In genomic region chr3:110929811-110930210, GRCh38 we compare ENCODE assay signal across 21 cellular contexts.
"Had no signal": no experiment of that assay in that cellular context is flagged by ENCODE, and none has a peak within 500 bp of the region (broad histone marks: within the 10 kb centered on the region; RNA-seq: fewer than 3 reads in every experiment).

No MANE protein-coding gene starts in this region.

- DNase-seq: activated CD4-positive, alpha-beta T cell treated with anti-CD3 and anti-CD28 coated beads, Interleukin-2, amount 50 U/mL, for 1 hour; activated CD4-positive, CD25-positive, alpha-beta regulatory T cell treated with anti-CD3 and anti-CD28 coated beads, Interleukin-2, amount 50 U/mL, for 72 hours; activated gamma-delta T cell treated with Interleukin-2 at 50 U/mL for 16 hours; activated T-cell treated with anti-CD3 and anti-CD28 coated beads, Interleukin-2, amount 50 U/mL, for 1 hour; foreskin keratinocyte; left ventricle myocardium superior; mammary epithelial cell; midbrain; nucleus accumbens; right lobe of liver; small intestine; stimulated activated CD4-positive, alpha-beta T cell treated with anti-CD3 and anti-CD28 coated beads, Interleukin-15, amount 100 ng/mL, for 24 hours; stimulated activated CD4-positive, alpha-beta T cell treated with anti-CD3 and anti-CD28 coated beads, Interleukin-2, amount 100 ng/mL, for 48 hours; stimulated activated CD8-positive, alpha-beta memory T cell treated with anti-CD3 and anti-CD28 coated beads, Interleukin-4, amount 100 ng/mL, for 48 hours; stimulated activated naive B cell treated with anti-CD40 and anti-IgM and Interleukin-4, amounts not matched to agents 10 μg/mL and 1 μg/mL and 100 μg/mL, for 72 hours; transverse colon; WERI-Rb-1 had no signal

- H3K27ac ChIP-seq: ascending aorta, breast epithelium, foreskin keratinocyte, right lobe of liver, transverse colon, WERI-Rb-1 had no signal

- H3K4me3 ChIP-seq: ascending aorta, breast epithelium, right lobe of liver, transverse colon had no signal

- H3K9me3 Mint-ChIP-seq: activated naive CD4-positive, alpha-beta T cell treated with anti-CD3 and anti-CD28 coated beads, Interleukin-2, amount 50 U/mL, for 24 hours; nephron had no signal

- H3K9me3 ChIP-seq: ascending aorta, breast epithelium, right lobe of liver, transverse colon had no signal

- H3K4me1 ChIP-seq: ascending aorta, breast epithelium, foreskin keratinocyte, right lobe of liver, transverse colon had no signal

- H3K27me3 ChIP-seq: ascending aorta, breast epithelium, foreskin keratinocyte, right lobe of liver, transverse colon had no signal

- H3K36me3 ChIP-seq: ascending aorta, breast epithelium, right lobe of liver, transverse colon, WERI-Rb-1 had no signal

- ATAC-seq: foreskin keratinocyte; left ventricle myocardium superior; right lobe of liver; stimulated activated naive B cell treated with anti-CD40 and anti-IgM and Interleukin-4, amounts not matched to agents 10 μg/mL and 1 μg/mL and 100 μg/mL, for 72 hours had no signal

- H3K36me3 Mint-ChIP-seq: activated naive CD4-positive, alpha-beta T cell treated with anti-CD3 and anti-CD28 coated beads, Interleukin-2, amount 50 U/mL, for 24 hours; stimulated activated naive B cell treated with anti-CD40 and anti-IgM and Interleukin-4, amounts not matched to agents 10 μg/mL and 1 μg/mL and 100 μg/mL, for 72 hours had no signal

- H3K27ac Mint-ChIP-seq: activated naive CD4-positive, alpha-beta T cell treated with anti-CD3 and anti-CD28 coated beads, Interleukin-2, amount 50 U/mL, for 24 hours; nephron; stimulated activated naive B cell treated with anti-CD40 and anti-IgM and Interleukin-4, amounts not matched to agents 10 μg/mL and 1 μg/mL and 100 μg/mL, for 72 hours had no signal
